Comparison of ENCODE assay signal across 9 cellular contexts in the genomic region with DNA sequence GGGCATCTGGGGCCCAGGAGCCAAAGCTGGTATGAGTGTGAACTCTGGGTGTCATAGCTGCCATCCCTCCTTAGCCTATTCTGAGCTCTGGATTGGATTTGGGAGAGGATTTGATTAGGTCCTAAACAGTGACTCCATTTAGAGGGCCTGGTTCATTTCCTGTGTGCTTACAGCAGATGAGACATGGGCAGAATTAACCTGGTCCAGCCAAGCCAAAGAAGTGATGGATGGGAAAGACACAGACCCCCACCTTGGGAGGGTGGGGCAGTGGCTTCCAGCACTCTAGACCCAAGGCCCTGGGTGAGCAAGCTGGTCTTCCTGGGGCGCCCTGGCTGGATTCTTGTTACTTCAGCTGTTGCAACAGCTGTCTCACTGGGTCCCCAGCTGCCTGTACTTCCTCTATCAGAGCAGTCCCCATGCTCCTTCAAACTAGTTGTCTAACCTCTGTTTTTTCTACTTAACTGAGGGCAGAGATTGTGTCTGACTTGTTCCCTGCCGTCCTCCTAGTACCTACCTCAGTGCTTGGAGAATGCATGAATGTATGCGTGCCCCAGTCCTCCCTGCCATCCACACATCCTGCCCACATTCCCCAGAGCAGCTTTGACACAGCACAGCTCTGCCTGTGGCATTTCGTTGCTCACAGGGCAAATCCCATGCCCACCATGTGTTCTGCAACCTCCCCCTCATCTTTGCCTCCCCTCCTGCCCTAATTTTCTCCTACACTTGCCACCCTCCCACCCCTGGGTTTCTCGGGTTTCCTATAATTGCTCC.
DNase-seq lines count a peak whose midpoint lies in the region; ATAC-seq, FAIRE-seq and TF ChIP-seq lines count a peak whose summit lies in the region.
"Had no signal": no experiment of that assay in that cellular context is flagged by ENCODE, and none has a peak within 500 bp of the region (broad histone marks: within the 10 kb centered on the region; RNA-seq: fewer than 3 reads in every experiment).

No MANE protein-coding gene starts in this region.

- peaks cover 6 to 10% of the 10 kb centered on the region in 2 experiments; a peak in 1 of 4 replicates for H3K36me3 ChIP-seq in HCT116 (ENCODE audit: control insufficient read depth in 1 of 2, insufficient read depth in 2 of 2, low read length in 2 of 2)
- H3K36me3 ChIP-seq in kidney (ENCODE audit: control insufficient read depth in 1 of 2, insufficient read depth in 2 of 2, low read length in 2 of 2), result peaks cover 2 to 3% of the 10 kb centered on the region in 2 donors
- H3K36me3 ChIP-seq in thoracic aorta, result peaks cover 11% of the 10 kb centered on the region

- peaks cover 3% of the 10 kb centered on the region; the same call in 1 of the 2 replicates for H3K79me2 ChIP-seq in HCT116 (ENCODE audit: insufficient read depth, low read length)

- H3K4me1 ChIP-seq in HCT116 (ENCODE audit: control insufficient read depth in 1 of 2, insufficient read depth in 2 of 2, low read length in 2 of 2) (peaks cover 52 to 70% of the 10 kb centered on the region in 2 experiments), kidney (ENCODE audit: control insufficient read depth in 1 of 2, insufficient read depth in 1 of 2, low read depth in 1 of 2, low read length in 2 of 2) (peaks cover 24 to 53% of the 10 kb centered on the region in 2 donors), thoracic aorta (ENCODE audit: control insufficient read depth in 1 of 2, low read depth in 2 of 2) (peaks cover 61 to 85% of the 10 kb centered on the region in 2 donors)

- no peak for TF ChIP-seq RAD21 in HCT116 (IDR thresholded peaks at IDR 0.05; ENCODE audit: low read depth)

- no peaks in the 10 kb centered on the region for H3K9me2 ChIP-seq in HCT116 (ENCODE audit: insufficient read depth)

- no peak for FAIRE-seq in kidney (lab: Jason Lieb, UNC)

- H3K27me3 ChIP-seq in HCT116 (ENCODE audit: insufficient read depth, low read length), result no peaks in the 10 kb centered on the region
- no peaks in the 10 kb centered on the region for H3K27me3 ChIP-seq in thoracic aorta (replicated peaks; ENCODE audit: insufficient read depth)

- POLR2A ChIA-PET in HCT116 (lab: Charles Lee), result interaction anchor here (0.6 to 2.2 kb wide), 10 partner anchors 10 to 305 kb away, joined by 3 to 12 read pairs (median 4); partner anchors contain the start of genes C9orf43, CDC26 and POLE3

- no peak for DNase-seq in HCT116 (ENCODE audit: low read depth, low spot score)
- DNase-seq in NCI-H510A (lab: John Stamatoyannopoulos, UW), result peak; percentile 24
- DNase-seq in kidney, result peak; percentile 78
- DNase-seq in thoracic aorta (ENCODE audit: low spot score), result no peak
- DNase-seq in T-helper 9 cell, result no peak
- DNase-seq in NCI-H1436 (lab: John Stamatoyannopoulos, UW), result no peak

- H2AFZ ChIP-seq in HCT116 (ENCODE audit: low read depth, low read length, poor library complexity, severe bottlenecking), result no peak overlapping the region

- H3K4me1 Mint-ChIP-seq in activated naive CD4-positive, alpha-beta T cell treated with anti-CD3 and anti-CD28 coated beads, Interleukin-2, amount 50 U/mL, for 24 hours, result peaks cover 83% of the 10 kb centered on the region

- no peaks in the 10 kb centered on the region for H4K20me1 ChIP-seq in HCT116 (ENCODE audit: insufficient read depth)

- CTCF ChIA-PET in HCT116 (lab: Charles Lee), result interaction anchor here (1.0 to 3.1 kb wide), 6 partner anchors 11 to 134 kb away, joined by 3 to 35 read pairs (median 10); no protein-coding TSS in a partner anchor

- RAD21 ChIA-PET in HCT116 (lab: Charles Lee; ENCODE audit: low non-redundant PET in 1 of 2, low total read pairs in 2 of 2, uncharacterized antibody in 2 of 2, unreplicated experiment in 2 of 2), result interaction anchor here in 1 of 2 experiments (1.6 kb wide), 1 partner anchor 133 kb away, joined by 6 read pairs; no protein-coding TSS in a partner anchor

- BruUV-seq in HCT116 (replicated peaks; lab: Mats Ljungman, UMichigan), result no TSS peak

- no peaks in the 10 kb centered on the region for H3K9me3 ChIP-seq in HCT116 (ENCODE audit: control insufficient read depth in 1 of 2, insufficient read depth in 1 of 2, low read depth in 1 of 2, low read length in 2 of 2)
- H3K9me3 ChIP-seq in kidney (ENCODE audit: control insufficient read depth in 1 of 2, low read length in 2 of 2), result no peaks in the 10 kb centered on the region
- H3K9me3 ChIP-seq in thoracic aorta, result no peaks in the 10 kb centered on the region

- peak overlapping the region; percentile 88 for H3K27ac Mint-ChIP-seq in activated naive CD4-positive, alpha-beta T cell treated with anti-CD3 and anti-CD28 coated beads, Interleukin-2, amount 50 U/mL, for 24 hours

- H3K27ac ChIP-seq in HCT116 (ENCODE audit: low read depth, low read length) (peak overlapping the region; percentile 82), kidney (ENCODE audit: low read depth in 2 of 2, low read length in 2 of 2) (peak overlapping the region; percentile 47 to 68), thoracic aorta (peak overlapping the region; percentile 86 to 92)
- H3K27ac ChIP-seq: SK-N-MC had no signal

- no peaks in the 10 kb centered on the region for H3K9me3 Mint-ChIP-seq in activated naive CD4-positive, alpha-beta T cell treated with anti-CD3 and anti-CD28 coated beads, Interleukin-2, amount 50 U/mL, for 24 hours

- ATAC-seq in GM18499 (IDR thresholded peaks at IDR 0.05; ENCODE audit: insufficient read depth, unreplicated experiment) (peak; percentile 8), HCT116 (peak; percentile 43), thoracic aorta (ENCODE audit: insufficient number of reproducible peaks, low FRiP score, low read depth) (no peak)

- H3K4me3 ChIP-seq in HCT116 (replicated peaks in 1 of 2; ENCODE audit: low read depth in 1 of 2, low read length in 2 of 2), result peak overlapping the region in 1 of 2 experiments; percentile 16; a peak in 2 of 4 replicates
- no peak overlapping the region for H3K4me3 ChIP-seq in kidney (ENCODE audit: low read length in 2 of 2)
- H3K4me3 ChIP-seq in thoracic aorta, result no peak overlapping the region
- H3K4me3 ChIP-seq: SK-N-MC had no signal

- H3K4me3 Mint-ChIP-seq in activated naive CD4-positive, alpha-beta T cell treated with anti-CD3 and anti-CD28 coated beads, Interleukin-2, amount 50 U/mL, for 24 hours, result peak overlapping the region; percentile 70

- peaks cover 3% of the 10 kb centered on the region for H3K36me3 Mint-ChIP-seq in activated naive CD4-positive, alpha-beta T cell treated with anti-CD3 and anti-CD28 coated beads, Interleukin-2, amount 50 U/mL, for 24 hours

- H3K27me3 Mint-ChIP-seq in activated naive CD4-positive, alpha-beta T cell treated with anti-CD3 and anti-CD28 coated beads, Interleukin-2, amount 50 U/mL, for 24 hours, result no peaks in the 10 kb centered on the region

- TF ChIP-seq CTCF in HCT116 (IDR thresholded peaks at IDR 0.05 in 2 of 3, conservative IDR thresholded peaks at IDR 0.05 in 1 of 3; ENCODE audit: borderline replicate concordance in 1 of 3, insufficient read depth in 1 of 3, low read depth in 2 of 3, low read length in 2 of 3), result no peak
- no peak for TF ChIP-seq CTCF in kidney (IDR thresholded peaks at IDR 0.05; ENCODE audit: borderline replicate concordance, extremely low read depth, insufficient read depth)
- no peak for TF ChIP-seq CTCF in thoracic aorta (IDR thresholded peaks at IDR 0.05)

- intact Hi-C loops in HCT116 (cut with micrococcal nuclease) (no loop called here), kidney (cut with DNase I) (no loop called here)

- H3K4me2 ChIP-seq in HCT116 (ENCODE audit: low read length), result peak overlapping the region; percentile 77

- no peak for TF ChIP-seq POLR2A in HCT116 (IDR thresholded peaks at IDR 0.05; ENCODE audit: borderline replicate concordance, extremely low read depth, insufficient read depth, insufficient read length)

- H3K9ac ChIP-seq in HCT116 (ENCODE audit: low read length) (peak overlapping the region; percentile 26), kidney (ENCODE audit: low read length in 2 of 2) (no peak overlapping the region)

TF ChIP-seq in HCT116, 20 proteins besides CTCF, POLR2A, EP300 and RAD21:
- TF ChIP-seq TCF7L2 (IDR thresholded peaks at IDR 0.05; ENCODE audit: borderline replicate concordance, extremely low read depth, insufficient read depth, insufficient read length) (no peak), YY1 (IDR thresholded peaks at IDR 0.05; ENCODE audit: extremely low read depth, insufficient replicate concordance, low read depth, low read length) (no peak), EZH2 (IDR thresholded peaks at IDR 0.05) (no peak), SRF (IDR thresholded peaks at IDR 0.05; ENCODE audit: low read depth) (no peak), CBX3 (IDR thresholded peaks at IDR 0.05; ENCODE audit: low read depth) (no peak)

Comparison
In these comparisons a context has a peak if more than half of its experiments do, and no peak if none do; other contexts are left out.
1. DNase-seq: peak in NCI-H510A (single experiment) and kidney (single experiment); none in HCT116 (single experiment), thoracic aorta (single experiment), T-helper 9 cell (single experiment) and NCI-H1436 (single experiment).
2. Peak in every context shown above with its lines, with median percentiles within 50 percentile points of each other: H3K27ac ChIP-seq.